ENCODE assay signal across 8 cellular contexts in genomic region chr1:145918992-145919939, GRCh38. TPM values are rescaled to one million over a fixed set of nuclear protein-coding genes. Genes with fewer than 3 reads are reported as not detected.
DNase-seq lines count a peak whose midpoint lies in the region; ATAC-seq and TF ChIP-seq lines count a peak whose summit lies in the region.

No MANE protein-coding gene starts in this region.

- peak; percentile 85 for ATAC-seq in GM21723 (IDR thresholded peaks at IDR 0.05; ENCODE audit: unreplicated experiment)
- peak; percentile 4 for ATAC-seq in activated CD8-positive, alpha-beta T cell treated with anti-CD3 and anti-CD28 coated beads for 36 hours
- ATAC-seq in natural killer cell = peak; percentile 3 to 14 (median 10)

- H3K9me3 Mint-ChIP-seq in activated CD8-positive, alpha-beta T cell treated with anti-CD3 and anti-CD28 coated beads for 36 hours = no peaks in the 10 kb centered on the region
- H3K9me3 Mint-ChIP-seq in natural killer cell = no peaks in the 10 kb centered on the region

- CTCF ChIA-PET in activated CD8-positive, alpha-beta T cell treated with anti-CD3 and anti-CD28 coated beads for 36 hours (lab: Charles Lee) = interaction anchor here (0.7 to 1.8 kb wide), 7 partner anchors 8 to 73 kb away, joined by 3 to 7 read pairs (median 3); partner anchors contain the start of genes ANKRD34A, ITGA10, POLR3GL and RBM8A

- H3K4me1 Mint-ChIP-seq in activated CD8-positive, alpha-beta T cell treated with anti-CD3 and anti-CD28 coated beads for 36 hours (ENCODE audit: low read depth) = peaks cover 52% of the 10 kb centered on the region
- H3K4me1 Mint-ChIP-seq in natural killer cell = peaks cover 25 to 37% of the 10 kb centered on the region in 2 donors

- peak overlapping the region; percentile 97 for H3K27ac Mint-ChIP-seq in activated CD8-positive, alpha-beta T cell treated with anti-CD3 and anti-CD28 coated beads for 36 hours
- H3K27ac Mint-ChIP-seq in natural killer cell = peak overlapping the region; percentile 91 to 92

- DNase-seq in NCI-H2107 treated with DMSO at 0.1 percent for 48 hours (lab: John Stamatoyannopoulos, UW; ENCODE audit: unreplicated experiment) = peak; percentile 22
- no peak for DNase-seq in NCI-H2107 (lab: John Stamatoyannopoulos, UW)
- peak; percentile 84 for DNase-seq in M059J (ENCODE audit: low read depth)
- peak; percentile 49 for DNase-seq in activated CD8-positive, alpha-beta T cell treated with anti-CD3 and anti-CD28 coated beads for 36 hours
- DNase-seq in fibroblast of the conjunctiva (ENCODE audit: low read depth) = peak; percentile 17
- peak; percentile 24 for DNase-seq in natural killer cell
- no peak for DNase-seq in NCI-H2029 treated with DMSO at 0.1 percent for 48 hours (lab: John Stamatoyannopoulos, UW)

- intact Hi-C loops in activated CD8-positive, alpha-beta T cell treated with anti-CD3 and anti-CD28 coated beads for 36 hours (cut with micrococcal nuclease) = loop anchor here (10.0 kb wide), 1 partner anchor 74 kb away; the partner anchor contains the start of gene NUDT17
- intact Hi-C loops in natural killer cell (cut with micrococcal nuclease) = loop anchor here (1.0 to 2.0 kb wide), 4 partner anchors 34 to 120 kb away; partner anchors contain the start of genes ANKRD34A, ANKRD35, PIAS3 and POLR3GL

- POLR2A ChIA-PET in activated CD8-positive, alpha-beta T cell treated with anti-CD3 and anti-CD28 coated beads for 36 hours (lab: Charles Lee) = interaction anchor here (0.6 to 4.3 kb wide), 30 partner anchors 8 to 638 kb away, joined by 3 to 34 read pairs (median 4); partner anchors contain the start of genes ANKRD34A, ITGA10, LIX1L and NUDT17

- no peak for TF ChIP-seq CTCF in activated CD8-positive, alpha-beta T cell treated with anti-CD3 and anti-CD28 coated beads for 36 hours (IDR thresholded peaks at IDR 0.05)
- no peak for TF ChIP-seq CTCF in natural killer cell (IDR thresholded peaks at IDR 0.05)

- no peaks in the 10 kb centered on the region for H3K27me3 Mint-ChIP-seq in activated CD8-positive, alpha-beta T cell treated with anti-CD3 and anti-CD28 coated beads for 36 hours
- H3K27me3 Mint-ChIP-seq in natural killer cell (ENCODE audit: low read depth in 2 of 2) = no peaks in the 10 kb centered on the region

- H3K36me3 Mint-ChIP-seq in activated CD8-positive, alpha-beta T cell treated with anti-CD3 and anti-CD28 coated beads for 36 hours (ENCODE audit: low read depth) = peaks cover 39% of the 10 kb centered on the region
- H3K36me3 Mint-ChIP-seq in natural killer cell = peaks cover 11% of the 10 kb centered on the region

- H3K4me3 Mint-ChIP-seq in activated CD8-positive, alpha-beta T cell treated with anti-CD3 and anti-CD28 coated beads for 36 hours = peak overlapping the region; percentile 96
- H3K4me3 Mint-ChIP-seq in natural killer cell = peak overlapping the region; percentile 95

RNA-seq across cellular contexts. Expression of gene PEX11B, which starts 0.7 kb away (rescaled TPM):
- total RNA-seq in M059J (2014; rRNA removed; shearing (Covaris generic)) = 31.0 and 42.5 TPM in 2 replicates
- 10 to 100 TPM; 25.8 to 26.3 TPM for total RNA-seq in activated CD8-positive, alpha-beta T cell treated with anti-CD3 and anti-CD28 coated beads for 36 hours
- 10 to 100 TPM; 20.6 to 26.0 (median 24.9) TPM for total RNA-seq in natural killer cell

RNA-seq across cellular contexts. Expression of gene RBM8A, which starts 8.0 kb away (rescaled TPM):
- 305 and 317 TPM in 2 replicates for total RNA-seq in M059J (2014; rRNA removed; shearing (Covaris generic))
- 100 to 1,000 TPM; 261 to 269 TPM for total RNA-seq in activated CD8-positive, alpha-beta T cell treated with anti-CD3 and anti-CD28 coated beads for 36 hours
- 100 to 1,000 TPM; 172 to 204 (median 200) TPM for total RNA-seq in natural killer cell

RNA-seq across cellular contexts. Expression of gene ITGA10, which starts 9.4 kb away (rescaled TPM):
- total RNA-seq in M059J (2014; rRNA removed; shearing (Covaris generic)) = 0.57 and 0.94 TPM in 2 replicates
- 1 to 10 TPM; 1.3 to 1.4 TPM for total RNA-seq in activated CD8-positive, alpha-beta T cell treated with anti-CD3 and anti-CD28 coated beads for 36 hours
- 1 to 10 TPM in 2 of 3 donors, under 1 TPM in 1; 0.61 to 1.7 (median 1.1) TPM for total RNA-seq in natural killer cell

RNA-seq across cellular contexts. Expression of gene ANKRD35, which starts 33.6 kb away (rescaled TPM):
- 0.12 and 0.25 TPM in 2 replicates for total RNA-seq in M059J (2014; rRNA removed; shearing (Covaris generic))
- under 1 TPM; 0.54 to 0.59 TPM for total RNA-seq in activated CD8-positive, alpha-beta T cell treated with anti-CD3 and anti-CD28 coated beads for 36 hours
- total RNA-seq in natural killer cell = under 1 TPM; 0.14 to 0.23 (median 0.23) TPM

RNA-seq across cellular contexts. Expression of gene LIX1L, which starts 38.6 kb away (rescaled TPM):
- total RNA-seq in M059J (2014; rRNA removed; shearing (Covaris generic)) = 24.7 and 39.2 TPM in 2 replicates
- total RNA-seq in activated CD8-positive, alpha-beta T cell treated with anti-CD3 and anti-CD28 coated beads for 36 hours = 10 to 100 TPM; 41.5 to 43.6 TPM
- total RNA-seq in natural killer cell = 10 to 100 TPM; 33.4 to 41.3 (median 38.2) TPM

Comparison
In these comparisons a context has a peak if more than half of its experiments do, and no peak if none do; other contexts are left out.
1. DNase-seq: peak in NCI-H2107 treated with DMSO at 0.1 percent for 48 hours (single experiment), M059J (single experiment), activated CD8-positive, alpha-beta T cell treated with anti-CD3 and anti-CD28 coated beads for 36 hours (single experiment), fibroblast of the conjunctiva (single experiment) and natural killer cell (single experiment); none in NCI-H2107 (single experiment) and NCI-H2029 treated with DMSO at 0.1 percent for 48 hours (single experiment).
2. ATAC-seq: peak in every context shown above with its lines; median percentile 85 in GM21723; 10 in natural killer cell; 4 in activated CD8-positive, alpha-beta T cell treated with anti-CD3 and anti-CD28 coated beads for 36 hours.